Comparison of ENCODE assay signal across 23 cellular contexts in genomic region chr14:92980866-92981265, GRCh38. TPM values are rescaled to one million over a fixed set of nuclear protein-coding genes. Genes with fewer than 3 reads are reported as not detected.
"Had no signal": no experiment of that assay in that cellular context is flagged by ENCODE, and none has a peak within 500 bp of the region (broad histone marks: within the 10 kb centered on the region; RNA-seq: fewer than 3 reads in every experiment).

No MANE protein-coding gene starts in this region.

- H3K27ac ChIP-seq: colonic mucosa, heart right ventricle, pancreas, prostate gland, right lobe of liver, tibial artery, upper lobe of left lung, uterus had no signal

- DNase-seq: cerebellar nuclear complex; colonic mucosa; effector CD4-positive, alpha-beta T cell; heart right ventricle; islet precursor cell; midbrain; occipital lobe; stimulated activated CD4-positive, alpha-beta T cell treated with anti-CD3 and anti-CD28 coated beads, Interleukin-15, amount 100 ng/mL, for 24 hours; stimulated activated CD4-positive, alpha-beta T cell treated with anti-CD3 and anti-CD28 coated beads, Interleukin-1b, Interleukin-23, amount 100 ng/mL, for 48 hours; stimulated activated CD4-positive, alpha-beta T cell treated with anti-CD3 and anti-CD28 coated beads, Interleukin-4, amount 100 ng/mL, for 24 hours; stimulated activated naive CD8-positive, alpha-beta T cell treated with anti-CD3 and anti-CD28 coated beads, Interleukin-15, Interleukin-2, amounts not matched to agents 100 U/mL and 50 U/mL, for 24 hours; tibial artery; upper lobe of left lung; uterus had no signal

- H3K4me1 ChIP-seq: colonic mucosa, prostate gland had no signal

- H3K27me3 ChIP-seq: colonic mucosa, heart right ventricle, pancreas, right lobe of liver, tibial artery, upper lobe of left lung, uterus had no signal

- H3K4me3 Mint-ChIP-seq: natural killer cell treated with Interleukin-12 subunit alpha and Interleukin-12 subunit beta and Interleukin-15 and Interleukin-18, amount 100 ng/mL, for 72 hours had no signal

- ATAC-seq: esophagus mucosa; left lobe of liver; natural killer cell treated with Interleukin-12 subunit alpha and Interleukin-12 subunit beta and Interleukin-15 and Interleukin-18, amount 100 ng/mL, for 72 hours; pancreas; right lobe of liver; stimulated activated naive CD8-positive, alpha-beta T cell treated with anti-CD3 and anti-CD28 coated beads, Interleukin-15, Interleukin-2, amounts not matched to agents 100 U/mL and 50 U/mL, for 24 hours had no signal

- H3K27me3 Mint-ChIP-seq: natural killer cell treated with Interleukin-12 subunit alpha and Interleukin-12 subunit beta and Interleukin-15 and Interleukin-18, amount 100 ng/mL, for 72 hours had no signal

- H3K9me3 ChIP-seq: colonic mucosa, pancreas, prostate gland, tibial artery had no signal

RNA-seq across cellular contexts. Expression of gene CHGA, which starts 57.9 kb away (rescaled TPM):
- total RNA-seq: dermis microvascular lymphatic vessel endothelial cell; fibroblast of lung; heart right ventricle; natural killer cell treated with Interleukin-12 subunit alpha and Interleukin-12 subunit beta and Interleukin-15 and Interleukin-18, amount 100 ng/mL, for 72 hours; renal cortical epithelial cell had no signal
